Comparison of ENCODE assay signal across 8 cellular contexts in the genomic region with DNA sequence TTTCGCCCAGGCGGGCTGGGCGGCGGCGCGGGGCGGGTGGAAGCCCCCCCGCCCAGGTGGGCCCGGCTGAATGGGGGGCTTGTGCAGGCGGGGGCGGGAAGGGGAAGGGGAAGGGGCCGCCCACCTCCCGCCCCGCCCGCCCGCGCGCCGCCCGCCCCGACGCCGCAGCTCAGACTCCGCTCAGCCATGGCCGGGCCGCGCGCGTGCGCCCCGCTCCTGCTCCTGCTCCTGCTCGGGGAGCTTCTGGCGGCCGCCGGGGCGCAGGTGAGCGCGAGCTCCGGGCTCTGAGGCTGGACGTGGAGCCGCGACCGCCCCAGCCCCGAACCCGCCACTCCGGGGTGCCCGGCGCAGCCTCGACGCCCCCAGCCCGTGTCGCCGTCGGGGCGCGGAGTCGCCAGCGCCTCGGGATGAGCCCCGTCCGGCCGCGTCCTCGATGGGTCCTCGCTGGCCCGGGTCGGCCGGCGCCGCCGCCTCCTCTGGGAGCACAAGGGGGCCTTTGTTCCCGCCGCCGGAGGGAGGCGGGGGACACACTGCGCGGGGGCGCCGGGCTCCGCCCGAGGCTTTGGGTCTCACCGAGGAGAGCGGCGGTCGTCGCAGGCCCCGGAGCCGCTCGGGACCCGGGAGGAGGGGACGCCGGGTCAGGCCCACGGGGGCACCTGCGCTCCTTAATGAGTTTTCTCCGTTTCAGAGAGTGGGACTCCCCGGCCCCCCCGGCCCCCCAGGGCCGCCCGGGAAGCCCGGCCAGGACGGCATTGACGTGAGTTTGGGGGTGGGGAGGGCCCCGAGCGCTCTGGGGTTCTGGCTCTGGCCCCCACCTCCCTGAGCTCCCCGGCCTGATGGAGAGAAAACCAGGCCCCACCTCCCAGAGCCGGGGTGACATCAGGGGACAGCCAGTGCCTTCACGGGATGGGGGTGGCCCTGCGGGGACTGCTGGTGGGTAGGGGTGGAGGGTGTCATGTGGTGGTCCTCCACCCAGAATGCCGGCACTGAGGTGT. TPM values are rescaled to one million over a fixed set of nuclear protein-coding genes. Genes with fewer than 3 reads are reported as not detected.
DNase-seq lines count a peak whose midpoint lies in the region; ATAC-seq and TF ChIP-seq lines count a peak whose summit lies in the region.

A gene (plus strand): TSS at position 172 of the 995 bp plus-strand sequence. CDS start 15 bp downstream, at position 187.

- no peaks in the 10 kb centered on the region for H3K9me3 Mint-ChIP-seq in WTC11
- no peaks in the 10 kb centered on the region for H3K9me3 Mint-ChIP-seq in stimulated activated naive B cell treated with anti-CD40 and anti-IgM and Interleukin-4, amounts not matched to agents 10 μg/mL and 1 μg/mL and 100 μg/mL, for 72 hours

- H3K79me2 ChIP-seq in SK-N-SH (ENCODE audit: insufficient read depth), result no peaks in the 10 kb centered on the region

- H3K9me2 ChIP-seq in SK-N-SH, result no peaks in the 10 kb centered on the region

- 0 out of 2 replicates have a peak, but pooled peaks cover 3% of the 10 kb centered on the region for H4K20me1 ChIP-seq in SK-N-SH (ENCODE audit: insufficient read depth)

- H3K9ac ChIP-seq in SK-N-SH, result no peak within 1 kb of the TSS
- H3K9ac ChIP-seq in iPS-18a (ENCODE audit: low read length), result peak within 1 kb of the TSS; percentile 67

- no peaks in the 10 kb centered on the region for H3K36me3 Mint-ChIP-seq in WTC11
- peaks cover 4 to 12% of the 10 kb centered on the region in 2 donors for H3K36me3 Mint-ChIP-seq in stimulated activated naive B cell treated with anti-CD40 and anti-IgM and Interleukin-4, amounts not matched to agents 10 μg/mL and 1 μg/mL and 100 μg/mL, for 72 hours

- ATAC-seq in SK-N-SH treated with all-trans-retinoic acid at 6 μM for 48 hours (no peak), WTC11 (peak; percentile 10), omental fat pad (ENCODE audit: low FRiP score) (no peak)
- ATAC-seq in stimulated activated naive B cell treated with anti-CD40 and anti-IgM and Interleukin-4, amounts not matched to agents 10 μg/mL and 1 μg/mL and 100 μg/mL, for 72 hours (replicated peaks), result peak; percentile 31 to 33

- H3K27ac Mint-ChIP-seq in WTC11, result 0 out of 2 replicates have a peak within 1 kb of the TSS, but pooled peaks have one; percentile 76
- H3K27ac Mint-ChIP-seq in stimulated activated naive B cell treated with anti-CD40 and anti-IgM and Interleukin-4, amounts not matched to agents 10 μg/mL and 1 μg/mL and 100 μg/mL, for 72 hours, result no peak within 1 kb of the TSS

- POLR2A ChIA-PET in SK-N-SH (lab: Yijun Ruan, JAX) (no interaction called here), WTC11 (lab: Charles Lee) (interaction anchor here (1.1 to 2.2 kb wide), 3 partner anchors 8 to 174 kb away, joined by 3 to 12 read pairs (median 4); a partner anchor contains a TSS)

- H3K36me3 ChIP-seq in SK-N-SH (replicated peaks in 1 of 2; ENCODE audit: control insufficient read depth in 1 of 2, insufficient read depth in 2 of 2, low read length in 1 of 2), result peaks cover 0 to 15% of the 10 kb centered on the region in 2 experiments
- H3K36me3 ChIP-seq in iPS-18a (ENCODE audit: control insufficient read depth, low read depth, low read length), result peaks cover 4% of the 10 kb centered on the region

- H3K27me3 ChIP-seq in SK-N-SH (ENCODE audit: insufficient read depth) (no peaks in the 10 kb centered on the region), iPS-18a (ENCODE audit: control insufficient read depth, insufficient read depth, low read length) (peaks cover 24% of the 10 kb centered on the region)

- H3K4me1 ChIP-seq in SK-N-SH (ENCODE audit: control insufficient read depth in 1 of 2, insufficient read depth in 2 of 2, low read depth in 1 of 2, low read length in 1 of 2), result peaks cover 17 to 59% of the 10 kb centered on the region in 2 experiments; a peak in 3 of 4 replicates
- H3K4me1 ChIP-seq in iPS-18a (ENCODE audit: control insufficient read depth, low read depth, low read length), result peaks cover 11% of the 10 kb centered on the region

- peak within 1 kb of the TSS; percentile 65 for H3K4me3 Mint-ChIP-seq in WTC11
- H3K4me3 Mint-ChIP-seq in stimulated activated naive B cell treated with anti-CD40 and anti-IgM and Interleukin-4, amounts not matched to agents 10 μg/mL and 1 μg/mL and 100 μg/mL, for 72 hours, result peak within 1 kb of the TSS; percentile 29 to 65

- 30% methylated on average over 19 of the region's 109 CpGs for WGBS in SK-N-SH (ENCODE audit: low lambda C conversion rate)

- peaks cover 14% of the 10 kb centered on the region for H3K4me1 Mint-ChIP-seq in WTC11
- H3K4me1 Mint-ChIP-seq in stimulated activated naive B cell treated with anti-CD40 and anti-IgM and Interleukin-4, amounts not matched to agents 10 μg/mL and 1 μg/mL and 100 μg/mL, for 72 hours, result peaks cover 9 to 21% of the 10 kb centered on the region in 2 donors

- TF ChIP-seq CTCF in SK-N-SH (IDR thresholded peaks at IDR 0.05) (no peak), WTC11 (IDR thresholded peaks at IDR 0.05) (no peak), omental fat pad (IDR thresholded peaks at IDR 0.05) (no peak)

- H3K9me3 ChIP-seq in SK-N-SH (no peaks in the 10 kb centered on the region), iPS-18a (ENCODE audit: control insufficient read depth, low read depth, low read length) (no peaks in the 10 kb centered on the region)

- DNase-seq in SK-N-SH (peak; percentile 72), WTC11 (ENCODE audit: low spot score) (peak; percentile 50), NCI-H774 (lab: John Stamatoyannopoulos, UW) (no peak), HPDE6-E6E7 (ENCODE audit: extremely low spot score) (no peak), omental fat pad (ENCODE audit: low spot score) (no peak)
- DNase-seq in stimulated activated naive B cell treated with anti-CD40 and anti-IgM and Interleukin-4, amounts not matched to agents 10 μg/mL and 1 μg/mL and 100 μg/mL, for 72 hours, result no peak

- H3K4me3 ChIP-seq in SK-N-SH (ENCODE audit: low read depth in 2 of 2, low read length in 1 of 2) (peak within 1 kb of the TSS in 1 of 2 experiments; percentile 19; a peak in 1 of 4 replicates), iPS-18a (ENCODE audit: low read length) (peak within 1 kb of the TSS; percentile 74)

- peak within 1 kb of the TSS; percentile 41; the same call in 1 of the 2 replicates for H3K4me2 ChIP-seq in SK-N-SH

- CTCF ChIA-PET in SK-N-SH (lab: Yijun Ruan, JAX), result interaction anchor here (1.0 to 3.9 kb wide), 4 partner anchors 9 to 15 kb away, joined by 3 to 27 read pairs (median 5); no protein-coding TSS in a partner anchor
- CTCF ChIA-PET in WTC11 (lab: Charles Lee), result interaction anchor here (1.0 to 3.3 kb wide), 7 partner anchors 10 to 214 kb away, joined by 3 to 16 read pairs (median 7); a partner anchor contains a TSS

- TF ChIP-seq EP300 in SK-N-SH (IDR thresholded peaks at IDR 0.05; ENCODE audit: borderline replicate concordance in 1 of 2, low read depth in 1 of 2, low read length in 1 of 2), result no peak

- no peak for TF ChIP-seq RAD21 in SK-N-SH (IDR thresholded peaks at IDR 0.05; ENCODE audit: low read length)

- no peak within 1 kb of the TSS for H2AFZ ChIP-seq in SK-N-SH (ENCODE audit: low read depth)

- H3K27me3 Mint-ChIP-seq in WTC11 (ENCODE audit: low read depth), result no peaks in the 10 kb centered on the region; the same call in 1 of the 2 replicates
- peaks cover 30 to 53% of the 10 kb centered on the region in 2 donors for H3K27me3 Mint-ChIP-seq in stimulated activated naive B cell treated with anti-CD40 and anti-IgM and Interleukin-4, amounts not matched to agents 10 μg/mL and 1 μg/mL and 100 μg/mL, for 72 hours

- H3K27ac ChIP-seq in SK-N-SH (ENCODE audit: low read depth in 2 of 2, low read length in 1 of 2), result peak within 1 kb of the TSS in 1 of 2 experiments; percentile 90; a peak in 1 of 4 replicates
- no peak within 1 kb of the TSS for H3K27ac ChIP-seq in iPS-18a (ENCODE audit: low read length)

- no peaks in the 10 kb centered on the region for H3F3A ChIP-seq in SK-N-SH (replicated peaks; ENCODE audit: insufficient read depth)

TF ChIP-seq in SK-N-SH, 30 proteins besides CTCF, POLR2A, EP300 and RAD21 (continues in another document):
- no peak for TF ChIP-seq YY1 (IDR thresholded peaks at IDR 0.05; ENCODE audit: low read depth)

TF ChIP-seq in SK-N-SH treated with all-trans-retinoic acid at 6 μM for 48 hours, 23 proteins besides CTCF, POLR2A, EP300 and RAD21 (continues in another document):
- TF ChIP-seq, protein P1, sequence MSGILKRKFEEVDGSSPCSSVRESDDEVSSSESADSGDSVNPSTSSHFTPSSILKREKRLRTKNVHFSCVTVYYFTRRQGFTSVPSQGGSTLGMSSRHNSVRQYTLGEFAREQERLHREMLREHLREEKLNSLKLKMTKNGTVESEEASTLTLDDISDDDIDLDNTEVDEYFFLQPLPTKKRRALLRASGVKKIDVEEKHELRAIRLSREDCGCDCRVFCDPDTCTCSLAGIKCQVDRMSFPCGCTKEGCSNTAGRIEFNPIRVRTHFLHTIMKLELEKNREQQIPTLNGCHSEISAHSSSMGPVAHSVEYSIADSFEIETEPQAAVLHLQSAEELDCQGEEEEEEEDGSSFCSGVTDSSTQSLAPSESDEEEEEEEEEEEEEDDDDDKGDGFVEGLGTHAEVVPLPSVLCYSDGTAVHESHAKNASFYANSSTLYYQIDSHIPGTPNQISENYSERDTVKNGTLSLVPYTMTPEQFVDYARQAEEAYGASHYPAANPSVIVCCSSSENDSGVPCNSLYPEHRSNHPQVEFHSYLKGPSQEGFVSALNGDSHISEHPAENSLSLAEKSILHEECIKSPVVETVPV (CRISPR knock-in tag; IDR thresholded peaks at IDR 0.05), result no peak
- TF ChIP-seq ZNF565 (CRISPR knock-in tag; conservative IDR thresholded peaks at IDR 0.05; ENCODE audit: low read depth) (no peak), SNAI2 (CRISPR knock-in tag; IDR thresholded peaks at IDR 0.05) (no peak), ZNF8 (CRISPR knock-in tag; IDR thresholded peaks at IDR 0.05) (no peak)

TF ChIP-seq in WTC11, 78 proteins besides CTCF, POLR2A, EP300 and RAD21 (continues in another document):
- TF ChIP-seq NFYB (CRISPR knock-in tag; conservative IDR thresholded peaks at IDR 0.05; ENCODE audit: low read depth), result no peak

RNA-seq across cellular contexts. Expression of the gene that starts here (rescaled TPM):
- polyA plus RNA-seq in SK-N-SH (2012; rRNA removed), result 1.3 and 2.5 TPM in 2 replicates
- 1.2 and 1.7 TPM in 2 replicates for polyA plus RNA-seq in SK-N-SH (2012; cell fraction: cytosol; rRNA removed)
- 6.2 and 7.8 TPM in 2 replicates for polyA plus RNA-seq in SK-N-SH (2012; cell fraction: nucleus; rRNA removed)
- total RNA-seq in WTC11 (2021), result 115 to 136 TPM (median 123 TPM) in 3 replicates
- 1 to 10 TPM; 2.3 to 6.3 (median 3.6) TPM for total RNA-seq in omental fat pad

Comparison
In these comparisons a context has a peak if more than half of its experiments do, and no peak if none do; other contexts are left out.
1. RNA of the gene that starts here (total RNA-seq): 115 to 136 TPM in WTC11; 2.3 to 6.3 TPM in omental fat pad; every median in the first group is over 10 times any median in the second.
2. DNase-seq: peak in SK-N-SH (single experiment) and WTC11 (single experiment); none in stimulated activated naive B cell treated with anti-CD40 and anti-IgM and Interleukin-4, amounts not matched to agents 10 μg/mL and 1 μg/mL and 100 μg/mL, for 72 hours (single experiment), NCI-H774 (single experiment), HPDE6-E6E7 (single experiment) and omental fat pad (single experiment).
3. ATAC-seq: peak in WTC11 (single experiment) and stimulated activated naive B cell treated with anti-CD40 and anti-IgM and Interleukin-4, amounts not matched to agents 10 μg/mL and 1 μg/mL and 100 μg/mL, for 72 hours (2 of 2); none in SK-N-SH treated with all-trans-retinoic acid at 6 μM for 48 hours (single experiment) and omental fat pad (single experiment).